Comparison of ENCODE assay signal across 1 cellular context in the genomic region with DNA sequence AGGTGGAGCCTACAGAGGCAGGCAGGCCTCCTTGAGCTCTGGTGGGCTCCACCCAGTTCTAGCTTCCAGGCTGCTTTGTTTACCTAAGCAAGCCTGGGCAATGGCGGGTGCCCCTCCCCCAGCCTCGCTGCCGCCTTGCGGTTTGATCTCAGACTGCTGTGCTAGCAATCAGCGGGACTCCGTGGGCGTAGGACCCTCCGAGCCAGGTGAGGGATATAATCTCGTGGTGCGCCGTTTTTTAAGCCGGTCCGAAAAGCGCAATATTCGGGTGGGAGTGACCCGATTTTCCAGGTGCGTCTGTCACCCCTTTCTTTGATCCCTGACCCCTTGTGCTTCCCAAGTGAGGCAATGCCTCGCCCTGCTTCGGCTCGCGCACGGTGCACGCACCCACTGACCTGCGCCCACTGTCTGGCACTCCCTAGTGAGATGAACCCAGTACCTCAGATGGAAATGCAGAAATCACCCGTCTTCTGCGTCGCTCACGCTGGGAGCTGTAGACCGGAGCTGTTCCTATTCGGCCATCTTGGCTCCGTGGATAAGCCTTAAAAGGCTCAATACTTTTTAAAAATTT.
TF ChIP-seq lines count a peak whose summit lies in the region.

No MANE protein-coding gene starts in this region.

TF ChIP-seq in A549, 52 proteins besides CTCF, POLR2A, EP300 and RAD21 (continued from another document):
- TF ChIP-seq, protein P1, sequence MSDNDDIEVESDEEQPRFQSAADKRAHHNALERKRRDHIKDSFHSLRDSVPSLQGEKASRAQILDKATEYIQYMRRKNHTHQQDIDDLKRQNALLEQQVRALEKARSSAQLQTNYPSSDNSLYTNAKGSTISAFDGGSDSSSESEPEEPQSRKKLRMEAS (IDR thresholded peaks at IDR 0.05), result peak; percentile 32; the same call in 1 of the 2 replicates
- TF ChIP-seq HOXB5 (CRISPR knock-in tag; IDR thresholded peaks at IDR 0.05), result 0 out of 2 replicates have a peak, but pooled peaks have one; percentile 35
